ENCODE assay signal across 11 cellular contexts in the genomic region with DNA sequence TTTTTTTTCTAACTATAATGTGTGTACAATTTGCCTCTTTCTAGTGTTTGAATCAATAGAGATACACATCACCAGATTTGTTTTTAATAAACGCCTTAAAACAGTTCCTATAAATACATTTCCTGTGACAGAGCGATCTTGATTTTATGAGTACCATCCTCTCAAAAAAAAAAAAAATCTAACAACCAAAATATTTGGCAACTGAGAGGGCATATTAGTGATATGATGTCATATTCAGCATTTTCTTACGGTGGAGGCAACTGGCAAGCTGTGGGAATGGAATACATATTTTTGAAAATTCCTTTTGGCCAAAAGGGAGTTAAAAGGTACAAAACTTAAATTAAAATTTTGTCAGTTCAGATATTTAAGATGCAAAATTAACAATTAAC.
A peak's percentile ranks its signal among the peaks of the same experiment; 100 is the strongest.
DNase-seq lines count a peak whose midpoint lies in the region; ATAC-seq, FAIRE-seq and TF ChIP-seq lines count a peak whose summit lies in the region.
"Had no signal": no experiment of that assay in that cellular context is flagged by ENCODE, and none has a peak within 500 bp of the region (broad histone marks: within the 10 kb centered on the region; RNA-seq: fewer than 3 reads in every experiment).

No MANE protein-coding gene starts in this region.

- H3K27ac ChIP-seq in psoas muscle = peak overlapping the region; percentile 89
- H3K27ac ChIP-seq: neutrophil had no signal

- intact Hi-C loops in psoas muscle (cut with DNase I) = loop anchor here (5.0 kb wide), 2 partner anchors 37 to 268 kb away; a partner anchor contains a TSS
- intact Hi-C loops in mucosa of descending colon (cut with DNase I, micrococcal nuclease) = no loop called here

- no peaks in the 10 kb centered on the region for H3K9me3 ChIP-seq in MG63
- no peaks in the 10 kb centered on the region for H3K9me3 ChIP-seq in psoas muscle
- no peaks in the 10 kb centered on the region for H3K9me3 ChIP-seq in mucosa of descending colon
- H3K9me3 ChIP-seq: neutrophil had no signal

- H3K27me3 ChIP-seq in BJ (ENCODE audit: control insufficient read depth, insufficient read depth, low read length) = no peaks in the 10 kb centered on the region
- no peaks in the 10 kb centered on the region for H3K27me3 ChIP-seq in MG63
- no peaks in the 10 kb centered on the region for H3K27me3 ChIP-seq in psoas muscle (ENCODE audit: insufficient read depth in 3 of 3, low read length in 2 of 3)

- 1 to 8% (median 5%) methylated on average over 3 of the region's 3 CpGs for WGBS in psoas muscle, 3 donors

- no peaks in the 10 kb centered on the region for H3K36me3 ChIP-seq in BJ (ENCODE audit: control insufficient read depth, insufficient read depth, low read length)
- H3K36me3 ChIP-seq in MG63 = no peaks in the 10 kb centered on the region
- H3K36me3 ChIP-seq in psoas muscle (ENCODE audit: insufficient read depth in 1 of 2, low read depth in 1 of 2) = no peaks in the 10 kb centered on the region
- no peaks in the 10 kb centered on the region for H3K36me3 ChIP-seq in mucosa of descending colon (ENCODE audit: low read depth)
- H3K36me3 ChIP-seq: neutrophil had no signal

- H3K4me1 ChIP-seq in psoas muscle = peaks cover 54% of the 10 kb centered on the region
- H3K4me1 ChIP-seq in mucosa of descending colon (ENCODE audit: low read depth) = no peaks in the 10 kb centered on the region

- FAIRE-seq in endometrium (lab: Jason Lieb, UNC) = peak; percentile 71

- DNase-seq in BJ (ENCODE audit: low read depth) (peak; percentile 53), MG63 (no peak), psoas muscle (no peak), left lobe of liver (ENCODE audit: low spot score) (no peak), mucosa of descending colon (no peak), DMS153 treated with DMSO at 0.1 percent for 48 hours (lab: John Stamatoyannopoulos, UW; ENCODE audit: unreplicated experiment) (no peak)
- DNase-seq: erythroblast; stimulated activated naive CD4-positive, alpha-beta T cell treated with Interleukin-2 at 50 U/mL for 16 hours had no signal

- CTCF ChIA-PET in BJ (lab: Yijun Ruan, JAX) = interaction anchor here (1.4 to 1.6 kb wide), 3 partner anchors 69 to 91 kb away, joined by 4 read pairs; no protein-coding TSS in a partner anchor

- POLR2A ChIA-PET in BJ (lab: Charles Lee) = no interaction called here

- peak overlapping the region; percentile 61 for H3K4me3 ChIP-seq in BJ (ENCODE audit: low read depth, low read length)
- H3K4me3 ChIP-seq in MG63 = peak overlapping the region; percentile 55
- peak overlapping the region; percentile 77 for H3K4me3 ChIP-seq in psoas muscle
- H3K4me3 ChIP-seq in mucosa of descending colon = no peak overlapping the region

- TF ChIP-seq CTCF in BJ (IDR thresholded peaks at IDR 0.05; ENCODE audit: insufficient read depth, low read depth, low read length) (no peak), psoas muscle (IDR thresholded peaks at IDR 0.05) (no peak), mucosa of descending colon (IDR thresholded peaks at IDR 0.05) (no peak)

- no peak for ATAC-seq in psoas muscle
- ATAC-seq in left lobe of liver = no peak
- no peak for ATAC-seq in GM21367 (IDR thresholded peaks at IDR 0.05; ENCODE audit: unreplicated experiment)
- ATAC-seq in mucosa of descending colon = no peak

Comparison
In these comparisons a context has a peak if more than half of its experiments do, and no peak if none do; other contexts are left out.
1. intact Hi-C loops: an anchor here in psoas muscle (5.0 kb wide); none called in mucosa of descending colon.